19 cellular contexts compared by ENCODE assay signal in genomic region chr13:106905380-106906259, GRCh38.
A peak's percentile ranks its signal among the peaks of the same experiment; 100 is the strongest.
DNase-seq lines count a peak whose midpoint lies in the region; ATAC-seq and TF ChIP-seq lines count a peak whose summit lies in the region.
"Had no signal": no experiment of that assay in that cellular context is flagged by ENCODE, and none has a peak within 500 bp of the region (broad histone marks: within the 10 kb centered on the region; RNA-seq: fewer than 3 reads in every experiment).

No MANE protein-coding gene starts in this region.

- H3K4me3 ChIP-seq in GM23338: no peak overlapping the region
- H3K4me3 ChIP-seq in A673 (ENCODE audit: low read depth, low read length, poor library complexity, severe bottlenecking): no peak overlapping the region
- H3K4me3 ChIP-seq in PC-9: no peak overlapping the region
- H3K4me3 ChIP-seq: HAP-1, MG63 had no signal

- no peak overlapping the region for H3K27ac ChIP-seq in GM23338 (ENCODE audit: low read depth)
- H3K27ac ChIP-seq in A673 (ENCODE audit: low read depth, low read length, poor library complexity, severe bottlenecking): no peak overlapping the region
- H3K27ac ChIP-seq in PC-9: no peak overlapping the region

- no peak overlapping the region for H3K4me3 Mint-ChIP-seq in GM23338

- TF ChIP-seq CTCF in GM23338 (conservative IDR thresholded peaks at IDR 0.05; ENCODE audit: low read depth in 2 of 2) (no peak), omental fat pad (IDR thresholded peaks at IDR 0.05) (no peak), A673 (conservative IDR thresholded peaks at IDR 0.05; ENCODE audit: low read depth, low read length) (no peak), PC-9 (conservative IDR thresholded peaks at IDR 0.05) (no peak)

- H3K36me3 ChIP-seq in GM23338 (ENCODE audit: insufficient read depth) (no peaks in the 10 kb centered on the region), A673 (ENCODE audit: insufficient read depth, low read length, poor library complexity, severe bottlenecking) (no peaks in the 10 kb centered on the region), PC-9 (ENCODE audit: low read depth) (no peaks in the 10 kb centered on the region)
- H3K36me3 ChIP-seq: HAP-1, MG63 had no signal

- H3K9me2 ChIP-seq in GM23338 (ENCODE audit: insufficient read depth) (0 out of 2 replicates have a peak, but pooled peaks cover 2% of the 10 kb centered on the region), PC-9 (ENCODE audit: insufficient read depth) (no peaks in the 10 kb centered on the region)
- H3K9me2 ChIP-seq: SK-N-SH had no signal

- H3K4me2 ChIP-seq in GM23338 (no peak overlapping the region), PC-9 (no peak overlapping the region)
- H3K4me2 ChIP-seq: SK-N-SH had no signal

- DNase-seq in GM23338 (ENCODE audit: low spot score): no peak
- DNase-seq in astrocyte of the hippocampus (ENCODE audit: low read depth, low spot score): peak; percentile 11
- DNase-seq in islet precursor cell: peak; percentile 60
- no peak for DNase-seq in omental fat pad (ENCODE audit: low spot score)
- no peak for DNase-seq in A673 (ENCODE audit: low spot score)
- DNase-seq in PC-9: no peak
- DNase-seq: C1 segment of cervical spinal cord; DMS79 treated with DMSO at 0.1 percent for 48 hours; Kasumi-1; MG63; NCI-H1092; NCI-H2081; NCI-H446 treated with DMSO at 0.1 percent for 48 hours; NK-92 treated with Interleukin-12 subunit alpha and Interleukin-12 subunit beta, amount 100 ng/mL, for 24 hours; SHP77 treated with DMSO at 0.1 percent for 48 hours; SK-N-SH had no signal

- H3K36me3 Mint-ChIP-seq in GM23338 (ENCODE audit: low read depth): no peaks in the 10 kb centered on the region

- H3K79me2 ChIP-seq in GM23338 (replicated peaks; ENCODE audit: insufficient read depth) (no peaks in the 10 kb centered on the region), PC-9 (ENCODE audit: low read depth) (no peaks in the 10 kb centered on the region)

- H3K27ac Mint-ChIP-seq in GM23338: no peak overlapping the region

- H3K9me3 Mint-ChIP-seq in GM23338: no peaks in the 10 kb centered on the region

- intact Hi-C loops in A673 (cut with micrococcal nuclease; ENCODE audit: unreplicated experiment) (no loop called here), PC-9 (cut with micrococcal nuclease; ENCODE audit: unreplicated experiment) (no loop called here)

- H3F3A ChIP-seq in GM23338 (replicated peaks; ENCODE audit: low read depth): no peaks in the 10 kb centered on the region
- H3F3A ChIP-seq in PC-9 (ENCODE audit: insufficient read depth, low read depth): no peaks in the 10 kb centered on the region

- H3K4me1 ChIP-seq in GM23338 (ENCODE audit: insufficient read depth) (no peaks in the 10 kb centered on the region), A673 (ENCODE audit: insufficient read depth, low read length, poor library complexity, severe bottlenecking) (no peaks in the 10 kb centered on the region), PC-9 (replicated peaks; ENCODE audit: insufficient read depth) (no peaks in the 10 kb centered on the region)
- H3K4me1 ChIP-seq: HAP-1 had no signal

- BruUV-seq in A673 (replicated peaks; lab: Mats Ljungman, UMichigan): no TSS peak
- BruUV-seq in PC-9 (replicated peaks; lab: Mats Ljungman, UMichigan): no TSS peak

- CTCF ChIA-PET in A673 (lab: Charles Lee): no interaction called here
- CTCF ChIA-PET in PC-9 (lab: Charles Lee): no interaction called here

- H4K20me1 ChIP-seq in GM23338 (replicated peaks; ENCODE audit: insufficient read depth) (no peaks in the 10 kb centered on the region), PC-9 (ENCODE audit: insufficient read depth) (no peaks in the 10 kb centered on the region)

- peak; percentile 41; the same call in 2 of the 3 replicates for ATAC-seq in GM23338
- peak; percentile 68 for ATAC-seq in omental fat pad (ENCODE audit: low FRiP score)
- no peak for ATAC-seq in HG02571 (IDR thresholded peaks at IDR 0.05; ENCODE audit: unreplicated experiment)
- no peak for ATAC-seq in GM18858 (IDR thresholded peaks at IDR 0.05; ENCODE audit: unreplicated experiment)

- H3K9me3 ChIP-seq in A673 (ENCODE audit: low read depth, low read length, poor library complexity, severe bottlenecking) (no peaks in the 10 kb centered on the region), PC-9 (ENCODE audit: insufficient read depth, low read depth) (no peaks in the 10 kb centered on the region)
- H3K9me3 ChIP-seq: HAP-1, MG63, SK-N-SH had no signal

- POLR2A ChIA-PET in A673 (lab: Charles Lee; ENCODE audit: low non-redundant PET): no interaction called here
- POLR2A ChIA-PET in PC-9 (lab: Charles Lee; ENCODE audit: unreplicated experiment): no interaction called here

- peaks cover 12% of the 10 kb centered on the region for H3K4me1 Mint-ChIP-seq in GM23338

- H3K27me3 Mint-ChIP-seq in GM23338 (ENCODE audit: insufficient read depth, low read depth, poor library complexity): no peaks in the 10 kb centered on the region

- no peaks in the 10 kb centered on the region for H3K27me3 ChIP-seq in GM23338 (ENCODE audit: insufficient read depth)
- H3K27me3 ChIP-seq in A673 (replicated peaks; ENCODE audit: insufficient read depth, low read depth, low read length, poor library complexity): peaks cover 38% of the 10 kb centered on the region
- no peaks in the 10 kb centered on the region for H3K27me3 ChIP-seq in PC-9 (ENCODE audit: insufficient read depth, low read depth)
- H3K27me3 ChIP-seq: MG63 had no signal

- H2AFZ ChIP-seq in GM23338 (peak overlapping the region; percentile 91), PC-9 (no peak overlapping the region)

TF ChIP-seq in GM23338, 12 proteins besides CTCF, POLR2A, EP300 and RAD21:
- TF ChIP-seq NANOG (IDR thresholded peaks at IDR 0.05; ENCODE audit: borderline replicate concordance): no peak
- no peak for TF ChIP-seq REST (IDR thresholded peaks at IDR 0.05; ENCODE audit: unreplicated experiment)
- TF ChIP-seq JUNB (IDR thresholded peaks at IDR 0.05; ENCODE audit: unreplicated experiment): no peak
- no peak for TF ChIP-seq POLR2AphosphoS5 (IDR thresholded peaks at IDR 0.05; ENCODE audit: low read depth)
- TF ChIP-seq CREB1 (CRISPR knock-in tag; IDR thresholded peaks at IDR 0.05; ENCODE audit: low read depth): no peak
- TF ChIP-seq EZH2phosphoT487 (IDR thresholded peaks at IDR 0.05; ENCODE audit: unreplicated experiment): no peak
- TF ChIP-seq ETS1 (IDR thresholded peaks at IDR 0.05): no peak

Comparison
In these comparisons a context has a peak if more than half of its experiments do, and no peak if none do; other contexts are left out.
1. ATAC-seq: peak in GM23338 (single experiment) and omental fat pad (single experiment); none in HG02571 (single experiment) and GM18858 (single experiment).
2. DNase-seq: peak in astrocyte of the hippocampus (single experiment) and islet precursor cell (single experiment); none in GM23338 (single experiment), omental fat pad (single experiment), A673 (single experiment) and PC-9 (0 of 2).